In the genomic region with DNA sequence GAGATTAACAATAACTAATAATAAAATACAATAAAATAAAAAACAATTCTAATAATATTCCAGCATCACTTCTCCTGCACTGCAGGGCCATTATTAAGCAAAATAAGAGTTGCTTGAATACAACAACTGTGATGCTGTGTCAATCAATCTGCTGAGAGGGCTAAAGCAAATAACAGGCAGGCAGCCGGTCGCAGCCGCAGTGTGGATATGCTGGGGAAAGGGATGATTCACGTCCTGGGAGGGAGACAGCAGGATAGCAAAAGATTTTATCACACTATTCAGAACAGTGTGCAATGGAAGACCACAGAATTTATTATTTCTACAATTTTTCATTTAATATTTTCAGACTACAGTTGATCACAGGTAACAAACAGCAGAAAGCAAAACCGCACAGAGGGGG, we compare ENCODE assay signal across 25 cellular contexts.
"Had no signal": no experiment of that assay in that cellular context is flagged by ENCODE, and none has a peak within 500 bp of the region (broad histone marks: within the 10 kb centered on the region; RNA-seq: fewer than 3 reads in every experiment).

No MANE protein-coding gene starts in this region.

- ATAC-seq: activated T-cell treated with anti-CD3 and anti-CD28 coated beads, Interleukin-2, amount 50 U/mL, for 72 hours; foreskin keratinocyte; left lobe of liver; lower lobe of right lung; mucosa of descending colon; sciatic nerve; stimulated activated naive B cell treated with anti-CD40 and anti-IgM and Interleukin-4, amounts not matched to agents 10 μg/mL and 1 μg/mL and 100 μg/mL, for 72 hours had no signal

- H3K27ac ChIP-seq: cardiac muscle cell, foreskin keratinocyte, lower lobe of right lung, testis, uterus had no signal

- H3K9me3 ChIP-seq: lower lobe of right lung, mucosa of descending colon, testis, uterus had no signal

- H3K36me3 ChIP-seq: cardiac muscle cell, lower lobe of right lung, uterus had no signal

- H3K27me3 ChIP-seq: cardiac muscle cell, foreskin keratinocyte, testis, uterus had no signal

- DNase-seq: activated CD4-positive, alpha-beta T cell treated with anti-CD3 and anti-CD28 coated beads for 4 hours; activated CD4-positive, alpha-beta T cell treated with anti-CD3 and anti-CD28 coated beads, Interleukin-2, amount 50 U/mL, for 48 hours; activated CD4-positive, CD25-positive, alpha-beta regulatory T cell; activated effector memory CD4-positive, alpha-beta T cell treated with Interleukin-2 at 50 U/mL for 16 hours; activated naive CD4-positive, alpha-beta T cell treated with anti-CD3 and anti-CD28 coated beads for 36 hours; activated T-cell treated with anti-CD3 and anti-CD28 coated beads, Interleukin-2, amount 50 U/mL, for 72 hours; amygdala; effector CD8-positive, alpha-beta T cell; foreskin keratinocyte; kidney; lower lobe of right lung; mesendoderm; mucosa of descending colon; naive B cell; nucleus accumbens; stimulated activated CD4-positive, alpha-beta T cell treated with anti-CD3 and anti-CD28 coated beads, Interleukin-15, amount 100 ng/mL, for 24 hours; stimulated activated CD8-positive, alpha-beta memory T cell treated with anti-CD3 and anti-CD28 coated beads, Interleukin-4, amount 100 ng/mL, for 48 hours; stimulated activated naive B cell treated with anti-CD40 and anti-IgM and Interleukin-4, amounts not matched to agents 10 μg/mL and 1 μg/mL and 100 μg/mL, for 72 hours; testis; trophoblast cell; uterus had no signal

- H3K4me1 ChIP-seq: foreskin keratinocyte, lower lobe of right lung, testis, uterus had no signal

- H3K4me3 ChIP-seq: cardiac muscle cell, lower lobe of right lung, mucosa of descending colon, smooth muscle cell, testis, uterus had no signal
